ENCODE assay signal across 12 cellular contexts in genomic region chr2:74201196-74201595, GRCh38. TPM values are rescaled to one million over a fixed set of nuclear protein-coding genes. Genes with fewer than 3 reads are reported as not detected.
DNase-seq lines count a peak whose midpoint lies in the region; ATAC-seq and TF ChIP-seq lines count a peak whose summit lies in the region.
"Had no signal": no experiment of that assay in that cellular context is flagged by ENCODE, and none has a peak within 500 bp of the region (broad histone marks: within the 10 kb centered on the region; RNA-seq: fewer than 3 reads in every experiment).

No MANE protein-coding gene starts in this region.

- peaks cover 3 to 5% of the 10 kb centered on the region in 2 donors for H3K9me3 Mint-ChIP-seq in activated naive CD4-positive, alpha-beta T cell treated with anti-CD3 and anti-CD28 coated beads, Interleukin-2, amount 50 U/mL, for 72 hours
- no peaks in the 10 kb centered on the region for H3K9me3 Mint-ChIP-seq in nephron

- H3K4me3 Mint-ChIP-seq in nephron, result peak overlapping the region; percentile 64 to 70 (median 68)

- DNase-seq in BE2C, result no peak
- no peak for DNase-seq in activated naive CD4-positive, alpha-beta T cell treated with anti-CD3 and anti-CD28 coated beads, Interleukin-2, amount 50 U/mL, for 72 hours (ENCODE audit: low spot score in 2 of 2)
- no peak for DNase-seq in iPS-NIHi7 (ENCODE audit: extremely low spot score)
- no peak for DNase-seq in epidermal melanocyte (ENCODE audit: insufficient read length, low spot score)
- DNase-seq: left ventricle myocardium superior, NCI-H446 treated with DMSO at 0.1 percent for 48 hours, T-helper 9 cell had no signal

- no peaks in the 10 kb centered on the region for H3K9me3 ChIP-seq in BE2C
- no peaks in the 10 kb centered on the region for H3K9me3 ChIP-seq in HEK293 (ENCODE audit: control insufficient read depth, insufficient read depth, low read depth, low read length)
- H3K9me3 ChIP-seq in gastroesophageal sphincter, result no peaks in the 10 kb centered on the region
- H3K9me3 ChIP-seq: adrenal gland had no signal

- 80 to 100% methylated on average over 1 to 3 of the region's 3 CpGs for WGBS in gastroesophageal sphincter (ENCODE audit: low coverage in 1 of 2), 2 donors

- no peak for ATAC-seq in activated naive CD4-positive, alpha-beta T cell treated with anti-CD3 and anti-CD28 coated beads, Interleukin-2, amount 50 U/mL, for 72 hours
- ATAC-seq in HG02610 (IDR thresholded peaks at IDR 0.05; ENCODE audit: unreplicated experiment) (no peak), gastroesophageal sphincter (no peak)

- H3K27me3 Mint-ChIP-seq in nephron (ENCODE audit: low read depth), result peaks cover 6% of the 10 kb centered on the region

- H3K36me3 ChIP-seq in BE2C, result peaks cover 28% of the 10 kb centered on the region
- peaks cover 6 to 8% of the 10 kb centered on the region in 2 experiments; a peak in 2 of 3 replicates for H3K36me3 ChIP-seq in HEK293 (ENCODE audit: control insufficient read depth in 2 of 2, insufficient read depth in 1 of 2, low read length in 2 of 2)
- H3K36me3 ChIP-seq in gastroesophageal sphincter, result no peaks in the 10 kb centered on the region
- H3K36me3 ChIP-seq: adrenal gland had no signal

- H3K36me3 Mint-ChIP-seq in activated naive CD4-positive, alpha-beta T cell treated with anti-CD3 and anti-CD28 coated beads, Interleukin-2, amount 50 U/mL, for 72 hours, result peaks cover 29 to 69% of the 10 kb centered on the region in 2 donors
- no peaks in the 10 kb centered on the region for H3K36me3 Mint-ChIP-seq in nephron (ENCODE audit: low read depth)

- H3K4me1 ChIP-seq in BE2C (no peaks in the 10 kb centered on the region), HEK293 (ENCODE audit: control insufficient read depth, insufficient read depth, low read length) (peaks cover 21% of the 10 kb centered on the region), gastroesophageal sphincter (peaks cover 0 to 57% (median 11%) of the 10 kb centered on the region in 3 donors)

- H3K27me3 ChIP-seq in BE2C (no peaks in the 10 kb centered on the region), gastroesophageal sphincter (no peaks in the 10 kb centered on the region)
- H3K27me3 ChIP-seq: adrenal gland had no signal

- TF ChIP-seq CTCF in BE2C (IDR thresholded peaks at IDR 0.05; ENCODE audit: low read depth, low read length) (no peak), HEK293 (tag by site-specific recombination; IDR thresholded peaks at IDR 0.05) (no peak), nephron (IDR thresholded peaks at IDR 0.05; ENCODE audit: unreplicated experiment in 3 of 3) (no peak), gastroesophageal sphincter (IDR thresholded peaks at IDR 0.05) (no peak)

- H3K4me3 ChIP-seq in BE2C (ENCODE audit: low read depth, low read length), result peak overlapping the region; percentile 87; the same call in 1 of the 2 replicates
- H3K4me3 ChIP-seq in HEK293 (ENCODE audit: low read depth, low read length), result no peak overlapping the region
- peak overlapping the region in 1 of 2 donors; percentile 69 for H3K4me3 ChIP-seq in gastroesophageal sphincter
- H3K4me3 ChIP-seq: adrenal gland had no signal

- POLR2A ChIA-PET in HEK293 (lab: Yijun Ruan, JAX), result interaction anchor here (0.7 to 0.9 kb wide), 3 partner anchors 23 to 268 kb away, joined by 3 to 6 read pairs (median 3); partner anchors contain the start of gene MOB1A

- H3K27ac ChIP-seq in HEK293 (ENCODE audit: extremely low read depth, low read depth, low read length) (no peak overlapping the region), gastroesophageal sphincter (peak overlapping the region in 1 of 4 donors; percentile 46)

- peaks cover 35% of the 10 kb centered on the region for H3K4me1 Mint-ChIP-seq in nephron

- no peak for TF ChIP-seq EP300 in gastroesophageal sphincter (IDR thresholded peaks at IDR 0.05)

- CTCF ChIA-PET in HEK293 (lab: Yijun Ruan, JAX), result interaction anchor here (0.6 kb wide), 1 partner anchor 873 kb away, joined by 3 read pairs; no protein-coding TSS in a partner anchor

- TF ChIP-seq POLR2A in gastroesophageal sphincter (IDR thresholded peaks at IDR 0.05), result no peak

- H3K27ac Mint-ChIP-seq in activated naive CD4-positive, alpha-beta T cell treated with anti-CD3 and anti-CD28 coated beads, Interleukin-2, amount 50 U/mL, for 72 hours, result peak overlapping the region; percentile 97 to 99
- H3K27ac Mint-ChIP-seq in nephron, result no peak overlapping the region

TF ChIP-seq in HEK293, 187 proteins besides CTCF, POLR2A, EP300 and RAD21:
- TF ChIP-seq ZNF416 (tag by site-specific recombination; IDR thresholded peaks at IDR 0.05) (no peak), ZNF24 (tag by site-specific recombination; IDR thresholded peaks at IDR 0.05) (no peak), ZNF362 (tag by site-specific recombination; IDR thresholded peaks at IDR 0.05) (peak; percentile 28; the same call in 1 of the 2 replicates), SP2 (tag by site-specific recombination; IDR thresholded peaks at IDR 0.05) (no peak), ZNF600 (tag by site-specific recombination; IDR thresholded peaks at IDR 0.05) (no peak), ZNF175 (tag by site-specific recombination; IDR thresholded peaks at IDR 0.05) (no peak), ZBTB17 (tag by site-specific recombination; IDR thresholded peaks at IDR 0.05) (peak; percentile 67)

RNA-seq across cellular contexts. Expression of gene MTHFD2, which starts 2.8 kb away (rescaled TPM):
- polyA plus RNA-seq in BE2C (2012; ENCODE audit: insufficient read depth, insufficient read length, low read depth), result 155 TPM
- total RNA-seq in activated naive CD4-positive, alpha-beta T cell treated with anti-CD3 and anti-CD28 coated beads, Interleukin-2, amount 50 U/mL, for 72 hours, result 100 to 1,000 TPM; 413 to 484 TPM
- 100 to 1,000 TPM in 1 of 4 donors, 10 to 100 TPM in 3; 20.9 to 110 (median 34.5) TPM for total RNA-seq in gastroesophageal sphincter

RNA-seq across cellular contexts. Expression of gene MOB1A, which starts 22.5 kb away (rescaled TPM):
- polyA plus RNA-seq in BE2C (2012; ENCODE audit: insufficient read depth, insufficient read length, low read depth), result 5.9 TPM
- total RNA-seq in activated naive CD4-positive, alpha-beta T cell treated with anti-CD3 and anti-CD28 coated beads, Interleukin-2, amount 50 U/mL, for 72 hours, result 100 to 1,000 TPM; 151 to 173 TPM
- 100 to 1,000 TPM; 115 to 185 (median 133) TPM for total RNA-seq in gastroesophageal sphincter

RNA-seq across cellular contexts. Expression of gene BOLA3, which starts 53.5 kb away (rescaled TPM):
- 50.6 TPM for polyA plus RNA-seq in BE2C (2012; ENCODE audit: insufficient read depth, insufficient read length, low read depth)
- total RNA-seq in activated naive CD4-positive, alpha-beta T cell treated with anti-CD3 and anti-CD28 coated beads, Interleukin-2, amount 50 U/mL, for 72 hours, result 10 to 100 TPM; 15.8 to 96.7 TPM
- total RNA-seq in gastroesophageal sphincter, result 10 to 100 TPM; 15.5 to 43.1 (median 30.5) TPM

Comparison
In these comparisons a context has a peak if more than half of its experiments do, and no peak if none do; other contexts are left out.
1. H3K27ac Mint-ChIP-seq: peak in activated naive CD4-positive, alpha-beta T cell treated with anti-CD3 and anti-CD28 coated beads, Interleukin-2, amount 50 U/mL, for 72 hours (2 of 2); none in nephron (0 of 3).